1 cellular context compared by ENCODE assay signal in the genomic region with DNA sequence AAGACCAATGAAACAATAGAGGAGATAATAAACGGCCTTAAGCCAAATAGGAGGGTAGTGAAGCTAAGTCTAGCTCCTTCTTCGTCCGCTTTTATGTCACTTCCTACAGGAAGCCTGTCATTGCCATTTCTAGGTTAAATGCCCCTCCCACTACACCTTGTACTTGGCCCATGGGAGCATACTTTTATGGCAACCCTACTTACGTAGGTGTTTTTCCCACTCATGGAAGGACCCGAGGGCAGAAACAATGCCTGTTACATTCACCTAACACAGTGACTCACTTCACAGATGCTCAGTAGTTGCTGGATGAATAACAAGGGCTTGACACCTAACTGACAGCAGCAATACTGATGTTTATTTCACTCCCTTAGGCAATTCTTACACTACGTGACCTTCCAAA.
TF ChIP-seq lines count a peak whose summit lies in the region.

No MANE protein-coding gene starts in this region.

TF ChIP-seq in IMR-90, 13 proteins besides CTCF, POLR2A, EP300 and RAD21 (continued from another document):
- TF ChIP-seq USF2 (IDR thresholded peaks at IDR 0.05; ENCODE audit: low read depth, low read length) = no peak
- no peak for TF ChIP-seq MAZ (IDR thresholded peaks at IDR 0.05; ENCODE audit: borderline replicate concordance, low read depth, low read length)
- TF ChIP-seq NFE2L2 (IDR thresholded peaks at IDR 0.05; ENCODE audit: low read depth, low read length) = no peak
- no peak for TF ChIP-seq CHD1 (IDR thresholded peaks at IDR 0.05; ENCODE audit: low read depth, low read length)
